In genomic region chr1:201540846-201541735, GRCh38 we compare ENCODE assay signal across 1 cellular context.
TF ChIP-seq lines count a peak whose summit lies in the region.

No MANE protein-coding gene starts in this region.

TF ChIP-seq in K562, 482 proteins besides CTCF, POLR2A, EP300 and RAD21:
- TF ChIP-seq CBX2 (IDR thresholded peaks at IDR 0.05; ENCODE audit: insufficient read depth, low read length, poor library complexity, severe bottlenecking) (no peak), ZKSCAN1 (IDR thresholded peaks at IDR 0.05; ENCODE audit: low read depth, low read length) (peak; percentile 96), CEBPB (tag; IDR thresholded peaks at IDR 0.05) (no peak), E2F1 (CRISPR knock-in tag; IDR thresholded peaks at IDR 0.05) (0 out of 2 replicates have a peak, but pooled peaks have one; percentile 30)
